8 cellular contexts compared by ENCODE assay signal in genomic region chr3:152269423-152270144, GRCh38. TPM values are rescaled to one million over a fixed set of nuclear protein-coding genes. Genes with fewer than 3 reads are reported as not detected.
DNase-seq lines count a peak whose midpoint lies in the region; ATAC-seq and TF ChIP-seq lines count a peak whose summit lies in the region.

No MANE protein-coding gene starts in this region.

- peak; percentile 10 for ATAC-seq in HG02588 (IDR thresholded peaks at IDR 0.05; ENCODE audit: unreplicated experiment)

- intact Hi-C loops in lower leg skin (cut with DNase I; ENCODE audit: low total_unique reads) = no loop called here

- TF ChIP-seq CTCF in lower leg skin (IDR thresholded peaks at IDR 0.05) = no peak

- H3K4me3 ChIP-seq in lower leg skin (ENCODE audit: low read depth, poor library complexity, severe bottlenecking) = peak overlapping the region; percentile 77

- 0% methylated on average over 26 of the region's 26 CpGs for WGBS in lower leg skin, 2 donors

- TF ChIP-seq POLR2A in lower leg skin (IDR thresholded peaks at IDR 0.05) = no peak

- DNase-seq in NCI-H187 treated with DMSO at 0.1 percent for 48 hours (lab: John Stamatoyannopoulos, UW) (peak; percentile 23), NCI-H187 (lab: John Stamatoyannopoulos, UW) (no peak), NCI-H128 (lab: John Stamatoyannopoulos, UW; ENCODE audit: unreplicated experiment) (peak; percentile 50), T-helper 2 cell (peak in 3 of 5 experiments; percentile 46 to 79 (median 78)), dermis blood vessel endothelial cell (peak; percentile 78), lower leg skin (ENCODE audit: low spot score in 2 of 2) (peak; percentile 76 to 86), stromal cell of bone marrow (ENCODE audit: low read depth) (peak; percentile 89)

RNA-seq across cellular contexts. Expression of gene MBNL1, which starts 0.9 kb away (rescaled TPM):
- total RNA-seq in dermis blood vessel endothelial cell = 389 and 524 TPM in 2 replicates
- total RNA-seq in lower leg skin = 100 to 1,000 TPM; 152 to 286 (median 228) TPM

Comparison
In these comparisons a context has a peak if more than half of its experiments do, and no peak if none do; other contexts are left out.
1. DNase-seq: peak in NCI-H187 treated with DMSO at 0.1 percent for 48 hours (single experiment), NCI-H128 (single experiment), T-helper 2 cell (3 of 5), dermis blood vessel endothelial cell (single experiment), lower leg skin (2 of 2) and stromal cell of bone marrow (single experiment); none in NCI-H187 (0 of 2).